ENCODE assay signal across 1 cellular context in genomic region chr2:193963472-193964119, GRCh38.
TF ChIP-seq lines count a peak whose summit lies in the region.

No MANE protein-coding gene starts in this region.

TF ChIP-seq in HepG2, 621 proteins besides CTCF, POLR2A, EP300 and RAD21 (continued from another document):
- TF ChIP-seq CEBPB (IDR thresholded peaks at IDR 0.05; ENCODE audit: borderline replicate concordance, low read depth, low read length) (peak; percentile 40; the same call in 1 of the 2 replicates), ZBTB7A (CRISPR knock-in tag; IDR thresholded peaks at IDR 0.05) (no peak)
